ENCODE assay signal across 17 cellular contexts in genomic region chr10:98098247-98098646, GRCh38. TPM values are rescaled to one million over a fixed set of nuclear protein-coding genes. Genes with fewer than 3 reads are reported as not detected.
A peak's percentile ranks its signal among the peaks of the same experiment; 100 is the strongest.
DNase-seq lines count a peak whose midpoint lies in the region; ATAC-seq, FAIRE-seq and TF ChIP-seq lines count a peak whose summit lies in the region.
"Had no signal": no experiment of that assay in that cellular context is flagged by ENCODE, and none has a peak within 500 bp of the region (broad histone marks: within the 10 kb centered on the region; RNA-seq: fewer than 3 reads in every experiment).

No MANE protein-coding gene starts in this region.

- DNase-seq in GM23338 (ENCODE audit: low spot score): no peak
- DNase-seq in H1 (ENCODE audit: low read depth in 1 of 2, low spot score in 2 of 2): no peak
- DNase-seq in mesendoderm: peak; percentile 45
- no peak for DNase-seq in activated effector memory CD4-positive, alpha-beta T cell treated with Interleukin-2 at 50 U/mL for 16 hours
- no peak for DNase-seq in substantia nigra (lab: John Stamatoyannopoulos, UW)
- DNase-seq: Calu3; CD8-positive, alpha-beta T cell; GM23248; H7; HFFc6 had no signal

- H2BK5ac ChIP-seq in H1 (ENCODE audit: low read depth, low read length) (no peak overlapping the region), mesendoderm (ENCODE audit: low read length) (no peak overlapping the region)

- H3K9me2 ChIP-seq in GM23338 (ENCODE audit: insufficient read depth): peaks cover 8% of the 10 kb centered on the region; the same call in 1 of the 2 replicates

- H3K23ac ChIP-seq in H1 (ENCODE audit: insufficient read length): no peak overlapping the region
- H3K23ac ChIP-seq in mesendoderm (ENCODE audit: low read length): no peak overlapping the region

- H3K27ac ChIP-seq in GM23338 (ENCODE audit: low read depth): no peak overlapping the region
- H3K27ac ChIP-seq in H1 (ENCODE audit: low read depth, low read length): no peak overlapping the region
- no peak overlapping the region for H3K27ac ChIP-seq in mesendoderm (ENCODE audit: low read depth, low read length)
- no peak overlapping the region for H3K27ac ChIP-seq in substantia nigra (ENCODE audit: low read depth, low read length, poor library complexity, severe bottlenecking)
- H3K27ac ChIP-seq: BLaER1 treated with 17β-estradiol and CSF1 and Interleukin-3, amounts not matched to agents 10 nM and 100 nM; GM23248; HL-60 had no signal

- H4K5ac ChIP-seq in H1 (ENCODE audit: insufficient read length, low read depth, low read length): no peak overlapping the region
- H4K5ac ChIP-seq in mesendoderm (ENCODE audit: low read length): no peak overlapping the region

- H3K4ac ChIP-seq in H1 (replicated peaks; ENCODE audit: insufficient read length, low read depth, low read length): no peak overlapping the region
- H3K4ac ChIP-seq in mesendoderm (ENCODE audit: low read depth, low read length): no peak overlapping the region

- no peak overlapping the region; the same call in 2 of the 3 replicates for H3K4me3 Mint-ChIP-seq in GM23338
- H3K4me3 Mint-ChIP-seq: B cell; CD8-positive, alpha-beta T cell; HFFc6 had no signal

- peak; percentile 50 for ATAC-seq in GM23338
- no peak for ATAC-seq in GM18520 (IDR thresholded peaks at IDR 0.05; ENCODE audit: unreplicated experiment)
- ATAC-seq: CD8-positive, alpha-beta T cell; HCT116 had no signal

- H2BK15ac ChIP-seq in H1 (ENCODE audit: low read length): no peak overlapping the region
- H2BK15ac ChIP-seq in mesendoderm (replicated peaks; ENCODE audit: low read depth): no peak overlapping the region

- CTCF ChIA-PET in H1 (lab: Charles Lee; ENCODE audit: partially characterized antibody): interaction anchor here (0.7 to 2.1 kb wide), 7 partner anchors 9 to 72 kb away, joined by 3 to 7 read pairs (median 3); no protein-coding TSS in a partner anchor

- TF ChIP-seq CTCF in GM23338 (conservative IDR thresholded peaks at IDR 0.05; ENCODE audit: low read depth in 2 of 2): no peak
- no peak for TF ChIP-seq CTCF in H1 (IDR thresholded peaks at IDR 0.05; ENCODE audit: control extremely low read depth in 1 of 3, insufficient read depth in 1 of 3, low read depth in 1 of 3, low read length in 3 of 3)

- peaks cover 7% of the 10 kb centered on the region for H3K27me3 Mint-ChIP-seq in GM23338 (ENCODE audit: insufficient read depth, low read depth, poor library complexity)

- H3K36me3 Mint-ChIP-seq in GM23338 (ENCODE audit: low read depth): no peaks in the 10 kb centered on the region
- H3K36me3 Mint-ChIP-seq: CD8-positive, alpha-beta T cell had no signal

- H3K27me3 ChIP-seq in GM23338 (ENCODE audit: insufficient read depth) (no peaks in the 10 kb centered on the region), H1 (replicated peaks in 1 of 4; ENCODE audit: control insufficient read depth in 3 of 4, extremely low read depth in 1 of 4, insufficient read depth in 3 of 4, low read length in 3 of 4) (no peaks in the 10 kb centered on the region; a peak in 1 of 7 replicates), mesendoderm (ENCODE audit: insufficient read depth, low read length, poor library complexity) (no peaks in the 10 kb centered on the region)
- H3K27me3 ChIP-seq: BLaER1 treated with 17β-estradiol and CSF1 and Interleukin-3, amounts not matched to agents 10 nM and 100 nM had no signal

- no peaks in the 10 kb centered on the region for H3K79me1 ChIP-seq in H1 (ENCODE audit: low read depth, low read length)
- H3K79me1 ChIP-seq in mesendoderm (ENCODE audit: low read length): no peaks in the 10 kb centered on the region

- no peak overlapping the region for H3K4me3 ChIP-seq in GM23338
- H3K4me3 ChIP-seq in H1 (ENCODE audit: extremely low read depth in 1 of 4, insufficient read depth in 2 of 4, low read depth in 3 of 4, low read length in 4 of 4): no peak overlapping the region
- no peak overlapping the region for H3K4me3 ChIP-seq in mesendoderm (ENCODE audit: low read length)
- H3K4me3 ChIP-seq: BLaER1 treated with 17β-estradiol and CSF1 and Interleukin-3, amounts not matched to agents 10 nM and 100 nM; GM23248 had no signal

- H3K36me3 ChIP-seq in GM23338 (ENCODE audit: insufficient read depth) (no peaks in the 10 kb centered on the region), H1 (ENCODE audit: control insufficient read depth in 2 of 4, insufficient read depth in 4 of 4, low read length in 3 of 4) (no peaks in the 10 kb centered on the region), mesendoderm (ENCODE audit: control insufficient read depth, insufficient read depth, low read length) (no peaks in the 10 kb centered on the region)
- H3K36me3 ChIP-seq: BLaER1 treated with 17β-estradiol and CSF1 and Interleukin-3, amounts not matched to agents 10 nM and 100 nM had no signal

- no peak overlapping the region for H3K56ac ChIP-seq in H1 (replicated peaks; ENCODE audit: insufficient read length, low read depth, low read length)
- H3K56ac ChIP-seq in mesendoderm (ENCODE audit: low read length): no peak overlapping the region

- no peak for TF ChIP-seq POLR2A in H1 (IDR thresholded peaks at IDR 0.05; ENCODE audit: control extremely low read depth in 1 of 2, low read depth in 2 of 2, low read length in 2 of 2)

- H3F3A ChIP-seq in GM23338 (replicated peaks; ENCODE audit: low read depth): no peaks in the 10 kb centered on the region

- H3K9ac ChIP-seq in H1 (replicated peaks in 1 of 4; ENCODE audit: extremely low read depth in 1 of 4, low read depth in 3 of 4, low read length in 3 of 4) (no peak overlapping the region), mesendoderm (ENCODE audit: low read length) (no peak overlapping the region)
- H3K9ac ChIP-seq: BLaER1 treated with 17β-estradiol and CSF1 and Interleukin-3, amounts not matched to agents 10 nM and 100 nM; GM23248 had no signal

- H3K18ac ChIP-seq in H1 (ENCODE audit: extremely low read depth, low read length) (no peak overlapping the region), mesendoderm (ENCODE audit: low read length) (no peak overlapping the region)

- H4K20me1 ChIP-seq in GM23338 (replicated peaks; ENCODE audit: insufficient read depth): 0 out of 2 replicates have a peak, but pooled peaks cover 3% of the 10 kb centered on the region
- H4K20me1 ChIP-seq in H1 (replicated peaks in 1 of 2; ENCODE audit: control insufficient read depth in 1 of 2, insufficient read depth in 2 of 2, low read length in 2 of 2): no peaks in the 10 kb centered on the region
- H4K20me1 ChIP-seq: BLaER1 treated with 17β-estradiol and CSF1 and Interleukin-3, amounts not matched to agents 10 nM and 100 nM had no signal

- H3K4me1 ChIP-seq in GM23338 (ENCODE audit: insufficient read depth) (0 out of 2 replicates have a peak, but pooled peaks cover 8% of the 10 kb centered on the region), H1 (replicated peaks in 1 of 4; ENCODE audit: control insufficient read depth in 3 of 4, insufficient read depth in 4 of 4, low read length in 3 of 4) (peaks cover 0 to 2% (median 1%) of the 10 kb centered on the region in 4 experiments; a peak in 1 of 7 replicates), mesendoderm (ENCODE audit: control insufficient read depth, low read depth, low read length) (peaks cover 8% of the 10 kb centered on the region)

- no peaks in the 10 kb centered on the region for H3K9me3 ChIP-seq in H1 (ENCODE audit: insufficient read depth in 2 of 2, low read depth in 1 of 2, low read length in 1 of 2)

- TF ChIP-seq RAD21 in H1 (IDR thresholded peaks at IDR 0.05 in 1 of 2, conservative IDR thresholded peaks at IDR 0.05 in 1 of 2; ENCODE audit: low read depth in 2 of 2, low read length in 2 of 2): no peak

- no peak overlapping the region for H3K27ac Mint-ChIP-seq in GM23338
- H3K27ac Mint-ChIP-seq: B cell; CD8-positive, alpha-beta T cell; HFFc6 had no signal

- no peak overlapping the region for H2AFZ ChIP-seq in GM23338
- no peak overlapping the region for H2AFZ ChIP-seq in H1 (ENCODE audit: low read length)
- H2AFZ ChIP-seq: GM23248 had no signal

- H2BK120ac ChIP-seq in H1 (replicated peaks; ENCODE audit: low read depth, low read length): no peak overlapping the region
- no peak overlapping the region for H2BK120ac ChIP-seq in mesendoderm (ENCODE audit: low read depth, low read length)

- H2BK12ac ChIP-seq in H1 (ENCODE audit: low read depth, low read length): no peak overlapping the region

- H4K8ac ChIP-seq in H1 (ENCODE audit: extremely low read depth, insufficient read depth, low read length) (peak overlapping the region; percentile 36; the same call in 1 of the 2 replicates), mesendoderm (ENCODE audit: low read depth, low read length) (no peak overlapping the region)

- H3K23me2 ChIP-seq in H1 (ENCODE audit: low read depth, low read length): no peaks in the 10 kb centered on the region

- H3K4me1 Mint-ChIP-seq in GM23338: peaks cover 12% of the 10 kb centered on the region
- H3K4me1 Mint-ChIP-seq: B cell had no signal

- H2AK5ac ChIP-seq in H1 (ENCODE audit: low read depth, low read length): no peak overlapping the region
- no peak overlapping the region for H2AK5ac ChIP-seq in mesendoderm (ENCODE audit: low read length)

- H3K4me2 ChIP-seq in GM23338 (no peak overlapping the region), H1 (ENCODE audit: insufficient read depth in 1 of 2, low read depth in 2 of 2, low read length in 2 of 2) (no peak overlapping the region), mesendoderm (ENCODE audit: low read length) (no peak overlapping the region)

- H3K79me2 ChIP-seq in GM23338 (replicated peaks; ENCODE audit: insufficient read depth): no peaks in the 10 kb centered on the region
- no peaks in the 10 kb centered on the region for H3K79me2 ChIP-seq in H1 (ENCODE audit: control insufficient read depth in 1 of 2, insufficient read depth in 2 of 2, low read length in 2 of 2)
- H3K79me2 ChIP-seq in mesendoderm (ENCODE audit: control insufficient read depth, insufficient read depth, low read length): no peaks in the 10 kb centered on the region

- H3K9me3 Mint-ChIP-seq in GM23338: no peaks in the 10 kb centered on the region
- H3K9me3 Mint-ChIP-seq: CD8-positive, alpha-beta T cell; HFFc6 had no signal

- no peak for TF ChIP-seq EP300 in H1 (IDR thresholded peaks at IDR 0.05; ENCODE audit: borderline replicate concordance in 1 of 2, low read depth in 2 of 2, low read length in 2 of 2)

- H2BK20ac ChIP-seq in H1 (ENCODE audit: low read length): no peak overlapping the region

- no peak overlapping the region for H3K14ac ChIP-seq in H1 (ENCODE audit: insufficient read length)

- POLR2A ChIA-PET in H1 (lab: Charles Lee; ENCODE audit: partially characterized antibody): interaction anchor here (0.6 kb wide), 1 partner anchor 177 kb away, joined by 3 read pairs; no protein-coding TSS in a partner anchor

- no peak for FAIRE-seq in H1 (lab: Jason Lieb, UNC)
- FAIRE-seq: G401.6, GM12891 had no signal

- H4K91ac ChIP-seq in H1 (replicated peaks; ENCODE audit: insufficient read length, low read length): no peak overlapping the region

- WGBS in H1 (ENCODE audit: extremely low coverage in 1 of 2, insufficient coverage in 1 of 2, insufficient read length in 1 of 2, insufficient replicate concordance in 2 of 2, low coverage in 1 of 2, low lambda C conversion rate in 2 of 2, missing lambda C conversion rate in 1 of 2), 2 experiments: 84% methylated on average over 6 of the region's 6 CpGs; no CpG with 5 or more reads in 1 of the 2 experiments
- WGBS in mesendoderm (ENCODE audit: extremely low coverage, insufficient coverage, low lambda C conversion rate): no CpG with 5 or more reads among the region's 6 CpGs

RNA-seq across cellular contexts. Expression of gene R3HCC1L, which starts 36.2 kb away (rescaled TPM):
- total RNA-seq in GM23338 (2014; rRNA removed; shearing (Covaris generic)): 13.6 and 15.8 TPM in 2 replicates
- 7.2 and 9.3 TPM in 2 replicates for polyA plus RNA-seq in GM23338 (2016; fragmentation: Nextera tagmentation; extraction: Ambion mirVana)
- 13.9 and 16.6 TPM in 2 replicates for total RNA-seq in H1 (2021; fragmentation: NEBNext Ultra II Directional; extraction: Animal tissue kit (Norgen Biotek cat#: 25700))
- 4.6 and 6.9 TPM in 2 replicates for polyA plus RNA-seq in H1 (2011; rRNA removed)
- polyA plus RNA-seq in H1 (2011; cell fraction: cytosol; rRNA removed): 10.4 TPM
- 4.4 TPM for polyA plus RNA-seq in H1 (2011; cell fraction: nucleus; rRNA removed)
- 13.7 to 15.7 TPM (median 14.7 TPM) in 4 replicates for polyA plus RNA-seq in H1 (2012, experiment 1 of 2)
- polyA plus RNA-seq in H1 (2012, experiment 2 of 2): 0.66 TPM
- polyA plus RNA-seq in H1 (2013, experiment 1 of 2): 12.1 TPM
- polyA plus RNA-seq in H1 (2013, experiment 2 of 2): 11.9 TPM
- 18.1 and 24.4 TPM in 2 replicates for polyA minus RNA-seq in H1 (2011; rRNA and poly(A)+ RNA removed)
- polyA minus RNA-seq in H1 (2011; cell fraction: cytosol; rRNA and poly(A)+ RNA removed): 11.7 TPM
- 24.7 TPM for polyA minus RNA-seq in H1 (2011; cell fraction: nucleus; rRNA and poly(A)+ RNA removed)
- 11.4 TPM for polyA plus RNA-seq in mesendoderm (2013, experiment 1 of 2)
- 11.2 TPM for polyA plus RNA-seq in mesendoderm (2013, experiment 2 of 2)
